In the genomic region with DNA sequence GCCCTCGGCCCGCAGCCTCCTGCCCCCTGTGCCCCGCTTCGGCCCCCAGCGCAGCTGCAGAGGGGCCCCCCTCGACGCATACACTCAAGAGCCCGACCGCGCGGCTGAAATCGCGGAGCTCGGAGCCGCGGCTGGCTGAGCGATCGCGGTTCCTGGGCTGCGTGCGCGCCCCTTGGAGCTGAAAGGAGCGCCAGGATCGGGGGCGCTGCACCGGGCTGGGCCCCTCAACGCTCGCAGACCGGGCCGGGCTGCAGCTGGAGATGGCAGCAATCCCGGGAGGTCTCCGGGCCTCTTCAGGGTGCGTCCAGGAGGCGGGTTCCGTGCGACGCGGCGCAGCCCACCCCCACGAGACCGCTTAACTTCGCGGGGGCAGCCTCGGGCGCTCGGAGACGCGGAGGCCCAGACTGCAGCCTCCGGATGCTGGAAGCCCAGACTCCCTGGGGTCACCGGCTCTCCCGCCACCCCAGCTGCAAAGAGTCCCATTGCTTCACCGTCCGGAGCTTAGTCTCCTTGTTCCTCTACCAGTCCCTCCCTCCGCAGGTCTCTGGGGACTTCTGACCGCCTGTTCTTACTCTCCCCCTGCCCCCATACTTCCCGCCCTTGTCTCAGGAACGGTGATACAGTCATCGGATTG, we compare ENCODE assay signal across 9 cellular contexts.
DNase-seq lines count a peak whose midpoint lies in the region; FAIRE-seq and TF ChIP-seq lines count a peak whose summit lies in the region.
"Had no signal": no experiment of that assay in that cellular context is flagged by ENCODE, and none has a peak within 500 bp of the region (broad histone marks: within the 10 kb centered on the region; RNA-seq: fewer than 3 reads in every experiment).

No MANE protein-coding gene starts in this region.

- peaks cover 7% of the 10 kb centered on the region for H3K36me3 Mint-ChIP-seq in astrocyte (ENCODE audit: low read depth, unreplicated experiment)

- FAIRE-seq in astrocyte (lab: Jason Lieb, UNC), result no peak

- no peak overlapping the region for H3K9ac ChIP-seq in HUES6 (ENCODE audit: low read length)
- H3K9ac ChIP-seq in astrocyte (ENCODE audit: low read length), result peak overlapping the region; percentile 31

- no peaks in the 10 kb centered on the region for H3K9me3 ChIP-seq in HUES6 (ENCODE audit: control insufficient read depth, insufficient read depth, low read depth, low read length)
- no peaks in the 10 kb centered on the region for H3K9me3 ChIP-seq in astrocyte (ENCODE audit: insufficient read depth, low read depth, low read length)
- H3K9me3 ChIP-seq in tibial artery, result no peaks in the 10 kb centered on the region

- TF ChIP-seq CTCF in astrocyte (IDR thresholded peaks at IDR 0.05; ENCODE audit: insufficient read depth, low read depth, low read length) (no peak), tibial artery (IDR thresholded peaks at IDR 0.05) (no peak)

- H3K9me3 Mint-ChIP-seq in astrocyte (ENCODE audit: unreplicated experiment), result no peaks in the 10 kb centered on the region

- H3K27ac Mint-ChIP-seq in astrocyte (ENCODE audit: unreplicated experiment), result no peak overlapping the region

- no peaks in the 10 kb centered on the region for H3K79me2 ChIP-seq in astrocyte (ENCODE audit: insufficient read depth, low read length)

- H2AFZ ChIP-seq in astrocyte (ENCODE audit: low read depth, low read length), result no peak overlapping the region

- peaks cover 39% of the 10 kb centered on the region for H3K27me3 Mint-ChIP-seq in astrocyte (ENCODE audit: low read depth, unreplicated experiment)

- peaks cover 71% of the 10 kb centered on the region for H3K27me3 ChIP-seq in HUES6 (ENCODE audit: control insufficient read depth, insufficient read depth, low read length)
- H3K27me3 ChIP-seq in astrocyte (ENCODE audit: insufficient read depth, low read length), result peaks cover 11% of the 10 kb centered on the region
- peaks cover 0 to 35% of the 10 kb centered on the region in 2 donors for H3K27me3 ChIP-seq in tibial artery

- H3K36me3 ChIP-seq in HUES6 (ENCODE audit: control insufficient read depth, insufficient read depth, low read length) (no peaks in the 10 kb centered on the region), astrocyte (ENCODE audit: insufficient read depth, low read length) (no peaks in the 10 kb centered on the region), tibial artery (no peaks in the 10 kb centered on the region)

- H3K4me3 ChIP-seq in HUES6 (ENCODE audit: low read depth, low read length), result peak overlapping the region; percentile 58
- H3K4me3 ChIP-seq in astrocyte (ENCODE audit: insufficient read depth, low read depth, low read length), result peak overlapping the region; percentile 37
- peak overlapping the region; percentile 22 to 35 for H3K4me3 ChIP-seq in tibial artery

- peak overlapping the region; percentile 82 for H3K4me2 ChIP-seq in astrocyte (ENCODE audit: low read length)

- H3K4me3 Mint-ChIP-seq in astrocyte (ENCODE audit: unreplicated experiment), result no peak overlapping the region

- DNase-seq in DMS 273 (lab: John Stamatoyannopoulos, UW; ENCODE audit: unreplicated experiment), result peak; percentile 83
- DNase-seq in DMS 273 treated with DMSO at 0.1 percent for 48 hours (lab: John Stamatoyannopoulos, UW), result no peak
- DNase-seq in astrocyte (ENCODE audit: low read depth), result no peak
- DNase-seq in left kidney (ENCODE audit: low read depth, low spot score), result peak; percentile 64
- no peak for DNase-seq in tibial artery
- no peak for DNase-seq in NCI-H2029 treated with DMSO at 0.1 percent for 48 hours (lab: John Stamatoyannopoulos, UW)
- no peak for DNase-seq in GOT3 (lab: John Stamatoyannopoulos, UW)

- no peaks in the 10 kb centered on the region for H3K4me1 ChIP-seq in HUES6 (ENCODE audit: control insufficient read depth, insufficient read depth, low read length)
- peaks cover 11% of the 10 kb centered on the region for H3K4me1 ChIP-seq in astrocyte (ENCODE audit: insufficient read depth, low read length)
- H3K4me1 ChIP-seq in tibial artery, result peaks cover 0 to 14% (median 9%) of the 10 kb centered on the region in 4 donors

- H3K27ac ChIP-seq in HUES6 (ENCODE audit: low read depth, low read length) (no peak overlapping the region), astrocyte (ENCODE audit: low read depth, low read length) (no peak overlapping the region), tibial artery (no peak overlapping the region)
- H3K27ac ChIP-seq: 22Rv1 had no signal

- intact Hi-C loops in tibial artery (cut with DNase I; ENCODE audit: low total_unique reads), result no loop called here

- peaks cover 11% of the 10 kb centered on the region for H3K4me1 Mint-ChIP-seq in astrocyte (ENCODE audit: low read depth, unreplicated experiment)

- peaks cover 25% of the 10 kb centered on the region for H4K20me1 ChIP-seq in astrocyte (ENCODE audit: insufficient read depth, low read length)

Comparison
In these comparisons a context has a peak if more than half of its experiments do, and no peak if none do; other contexts are left out.
1. DNase-seq: peak in DMS 273 (single experiment) and left kidney (single experiment); none in DMS 273 treated with DMSO at 0.1 percent for 48 hours (single experiment), astrocyte (single experiment), tibial artery (0 of 2), NCI-H2029 treated with DMSO at 0.1 percent for 48 hours (single experiment) and GOT3 (single experiment).
2. Peak in every context shown above with its lines, with median percentiles within 50 percentile points of each other: H3K4me3 ChIP-seq.